Comparison of ENCODE assay signal across 1 cellular context in genomic region chr5:178205010-178205748, GRCh38.
TF ChIP-seq lines count a peak whose summit lies in the region.

No MANE protein-coding gene starts in this region.

TF ChIP-seq in neural cell, 6 proteins besides CTCF, POLR2A, EP300 and RAD21 (continued from another document):
- TF ChIP-seq REST (IDR thresholded peaks at IDR 0.05; ENCODE audit: borderline replicate concordance) (no peak), POLR2AphosphoS5 (IDR thresholded peaks at IDR 0.05) (no peak), SMC3 (conservative IDR thresholded peaks at IDR 0.05; ENCODE audit: poor library complexity) (no peak), TAF1 (IDR thresholded peaks at IDR 0.05; ENCODE audit: low read depth) (no peak)
